ENCODE assay signal across 8 cellular contexts in genomic region chr9:87498046-87498815, GRCh38. TPM values are rescaled to one million over a fixed set of nuclear protein-coding genes. Genes with fewer than 3 reads are reported as not detected.
DNase-seq lines count a peak whose midpoint lies in the region; ATAC-seq and TF ChIP-seq lines count a peak whose summit lies in the region.

No MANE protein-coding gene starts in this region.

- H2AFZ ChIP-seq in neuron (ENCODE audit: low read depth, low read length) (peak overlapping the region; percentile 49), PC-3 (ENCODE audit: low read length) (no peak overlapping the region)

- H3K9me3 ChIP-seq in gastroesophageal sphincter (no peaks in the 10 kb centered on the region), neuron (ENCODE audit: low read length) (no peaks in the 10 kb centered on the region), PC-3 (ENCODE audit: low read length) (no peaks in the 10 kb centered on the region)

- intact Hi-C loops in activated CD8-positive, alpha-beta T cell treated with anti-CD3 and anti-CD28 coated beads for 36 hours (cut with micrococcal nuclease) = no loop called here
- intact Hi-C loops in PC-3 (cut with micrococcal nuclease) = no loop called here

- H3K79me2 ChIP-seq in PC-3 (ENCODE audit: low read length) = no peaks in the 10 kb centered on the region

- H3K36me3 Mint-ChIP-seq in activated CD8-positive, alpha-beta T cell treated with anti-CD3 and anti-CD28 coated beads for 36 hours (ENCODE audit: low read depth) = no peaks in the 10 kb centered on the region

- peak overlapping the region; percentile 74 to 94 (median 92) for H3K27ac ChIP-seq in gastroesophageal sphincter
- no peak overlapping the region for H3K27ac ChIP-seq in PC-3 (ENCODE audit: low read length)

- H3K4me3 Mint-ChIP-seq in activated CD8-positive, alpha-beta T cell treated with anti-CD3 and anti-CD28 coated beads for 36 hours = peak overlapping the region; percentile 43

- CTCF ChIA-PET in activated CD8-positive, alpha-beta T cell treated with anti-CD3 and anti-CD28 coated beads for 36 hours (lab: Charles Lee) = interaction anchor here (1.5 kb wide), 1 partner anchor 12 kb away, joined by 3 read pairs; no protein-coding TSS in a partner anchor
- CTCF ChIA-PET in PC-3 (lab: Charles Lee) = no interaction called here

- H3K9ac ChIP-seq in PC-3 (ENCODE audit: low read length) = no peak overlapping the region

- DNase-seq in AG09309 (ENCODE audit: low read depth) (no peak), PC-3 (no peak), DMS79 treated with DMSO at 0.1 percent for 48 hours (lab: John Stamatoyannopoulos, UW) (no peak)
- no peak for DNase-seq in activated CD8-positive, alpha-beta T cell treated with anti-CD3 and anti-CD28 coated beads for 36 hours

- ATAC-seq in HG03442 (IDR thresholded peaks at IDR 0.05; ENCODE audit: unreplicated experiment) (peak; percentile 24), gastroesophageal sphincter (peak; percentile 74), PC-3 (no peak)
- ATAC-seq in activated CD8-positive, alpha-beta T cell treated with anti-CD3 and anti-CD28 coated beads for 36 hours = no peak

- no peak for TF ChIP-seq EP300 in gastroesophageal sphincter (IDR thresholded peaks at IDR 0.05)

- no peaks in the 10 kb centered on the region for H3K9me3 Mint-ChIP-seq in activated CD8-positive, alpha-beta T cell treated with anti-CD3 and anti-CD28 coated beads for 36 hours

- TF ChIP-seq CTCF in AG09309 (IDR thresholded peaks at IDR 0.05; ENCODE audit: control insufficient read depth, insufficient read depth, low read depth, low read length, missing control alignments) (peak; percentile 12), gastroesophageal sphincter (IDR thresholded peaks at IDR 0.05) (peak in 3 of 4 experiments; percentile 32 to 52 (median 43)), PC-3 (conservative IDR thresholded peaks at IDR 0.05; ENCODE audit: low read depth, low read length) (no peak)
- TF ChIP-seq CTCF in activated CD8-positive, alpha-beta T cell treated with anti-CD3 and anti-CD28 coated beads for 36 hours (IDR thresholded peaks at IDR 0.05) = no peak

- H3K9me2 ChIP-seq in PC-3 (replicated peaks; ENCODE audit: low read length) = no peaks in the 10 kb centered on the region

- H3K4me2 ChIP-seq in PC-3 (ENCODE audit: low read length) = no peak overlapping the region

- H3K27me3 ChIP-seq in gastroesophageal sphincter (peaks cover 2% of the 10 kb centered on the region), neuron (ENCODE audit: insufficient read depth, low read length) (no peaks in the 10 kb centered on the region), PC-3 (ENCODE audit: low read length) (peaks cover 34% of the 10 kb centered on the region)

- no CpG with 5 or more reads among the region's 81 CpGs for WGBS in gastroesophageal sphincter (ENCODE audit: low coverage in 1 of 2), 2 donors

- H3K4me1 ChIP-seq in gastroesophageal sphincter (peaks cover 0 to 55% (median 19%) of the 10 kb centered on the region in 3 donors), neuron (ENCODE audit: insufficient read depth, low read length) (peaks cover 15% of the 10 kb centered on the region), PC-3 (ENCODE audit: insufficient read depth, low read length) (no peaks in the 10 kb centered on the region)

- no peak overlapping the region for H3K27ac Mint-ChIP-seq in activated CD8-positive, alpha-beta T cell treated with anti-CD3 and anti-CD28 coated beads for 36 hours

- no peaks in the 10 kb centered on the region for H3F3A ChIP-seq in PC-3 (ENCODE audit: low read length, unreplicated experiment)

- H3K36me3 ChIP-seq in gastroesophageal sphincter (no peaks in the 10 kb centered on the region), neuron (ENCODE audit: insufficient read depth, low read length) (peaks cover 11% of the 10 kb centered on the region), PC-3 (ENCODE audit: low read depth, low read length) (no peaks in the 10 kb centered on the region)

- peaks cover 44% of the 10 kb centered on the region for H3K27me3 Mint-ChIP-seq in activated CD8-positive, alpha-beta T cell treated with anti-CD3 and anti-CD28 coated beads for 36 hours

- peaks cover 22% of the 10 kb centered on the region for H3K4me1 Mint-ChIP-seq in activated CD8-positive, alpha-beta T cell treated with anti-CD3 and anti-CD28 coated beads for 36 hours (ENCODE audit: low read depth)

- no TSS peak for BruUV-seq in PC-3 (replicated peaks; lab: Mats Ljungman, UMichigan)

- POLR2A ChIA-PET in activated CD8-positive, alpha-beta T cell treated with anti-CD3 and anti-CD28 coated beads for 36 hours (lab: Charles Lee) = no interaction called here
- POLR2A ChIA-PET in PC-3 (lab: Charles Lee; ENCODE audit: unreplicated experiment) = no interaction called here

- no peaks in the 10 kb centered on the region for H4K20me1 ChIP-seq in PC-3 (ENCODE audit: low read length)

- peak; percentile 16 for TF ChIP-seq POLR2A in GM15510 (IDR thresholded peaks at IDR 0.05; ENCODE audit: borderline replicate concordance, extremely low read depth, insufficient read length)
- TF ChIP-seq POLR2A in gastroesophageal sphincter (IDR thresholded peaks at IDR 0.05) = peak in 1 of 2 donors; percentile 10

- peak overlapping the region; percentile 44 for H3K4me3 ChIP-seq in AG09309 (ENCODE audit: control insufficient read depth, low read depth, low read length)
- peak overlapping the region; percentile 88 to 96 for H3K4me3 ChIP-seq in gastroesophageal sphincter
- peak overlapping the region; percentile 70 for H3K4me3 ChIP-seq in neuron (ENCODE audit: low read length)
- no peak overlapping the region for H3K4me3 ChIP-seq in PC-3 (ENCODE audit: low read length)

RNA-seq across cellular contexts. Expression of gene DAPK1, which starts 0.6 kb away (rescaled TPM):
- total RNA-seq in activated CD8-positive, alpha-beta T cell treated with anti-CD3 and anti-CD28 coated beads for 36 hours = 1 to 10 TPM; 1.7 to 2.1 TPM
- total RNA-seq in gastroesophageal sphincter = 100 to 1,000 TPM in 1 of 4 donors, 10 to 100 TPM in 3; 52.3 to 119 (median 75.3) TPM
- not detected in 2 replicates for total RNA-seq in PC-3 (2014; rRNA removed)

Comparison
In these comparisons a context has a peak if more than half of its experiments do, and no peak if none do; other contexts are left out.
1. CTCF ChIP-seq: peak in AG09309 (single experiment) and gastroesophageal sphincter (3 of 4); none in activated CD8-positive, alpha-beta T cell treated with anti-CD3 and anti-CD28 coated beads for 36 hours (single experiment) and PC-3 (single experiment).
2. ATAC-seq: peak in HG03442 (single experiment) and gastroesophageal sphincter (single experiment); none in activated CD8-positive, alpha-beta T cell treated with anti-CD3 and anti-CD28 coated beads for 36 hours (single experiment) and PC-3 (single experiment).
3. RNA of gene DAPK1, which starts 0.6 kb away (total RNA-seq): 52.3 to 119 TPM in gastroesophageal sphincter; 1.7 to 2.1 TPM in activated CD8-positive, alpha-beta T cell treated with anti-CD3 and anti-CD28 coated beads for 36 hours and not detected in PC-3; every median in the first group is over 10 times any median in the second.